In the genomic region with DNA sequence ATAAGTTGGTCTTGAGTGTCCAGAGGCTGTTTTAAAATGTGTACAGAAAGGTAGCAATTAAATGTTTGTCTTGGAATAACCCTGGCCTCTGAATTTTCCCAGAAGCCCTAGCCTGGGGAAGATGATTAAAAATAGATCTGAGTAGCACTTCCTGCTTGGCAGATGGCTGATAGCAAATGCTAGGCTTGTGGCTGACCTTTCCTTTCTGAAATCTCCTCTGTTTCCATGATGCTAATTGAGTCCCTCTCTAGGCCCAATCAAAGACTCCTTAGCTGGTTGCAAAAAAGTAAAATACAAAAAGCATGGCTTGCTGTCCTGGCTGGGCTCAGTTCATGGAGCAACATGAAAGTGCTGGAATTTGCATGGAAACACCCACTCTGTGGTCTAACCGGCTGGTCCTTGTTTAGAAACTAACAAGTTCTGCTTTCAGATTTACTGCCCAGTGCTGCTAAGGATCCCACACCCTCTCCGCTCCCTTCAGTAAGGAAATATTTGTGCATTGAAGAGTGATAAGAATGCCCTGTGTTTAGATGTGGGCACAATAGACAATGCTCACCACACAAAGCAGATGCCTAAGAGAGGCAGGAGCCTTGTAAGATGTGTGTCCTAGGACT, we compare ENCODE assay signal across 9 cellular contexts. TPM values are rescaled to one million over a fixed set of nuclear protein-coding genes. Genes with fewer than 3 reads are reported as not detected.
DNase-seq lines count a peak whose midpoint lies in the region; ATAC-seq, FAIRE-seq and TF ChIP-seq lines count a peak whose summit lies in the region.
"Had no signal": no experiment of that assay in that cellular context is flagged by ENCODE, and none has a peak within 500 bp of the region (broad histone marks: within the 10 kb centered on the region; RNA-seq: fewer than 3 reads in every experiment).

No MANE protein-coding gene starts in this region.

- peaks cover 58% of the 10 kb centered on the region for H3K4me1 ChIP-seq in CD8-positive, alpha-beta memory T cell (ENCODE audit: insufficient read depth, low read length)
- H3K4me1 ChIP-seq in endothelial cell of umbilical vein (ENCODE audit: control insufficient read depth, extremely low read depth, insufficient read depth, low read length) (peaks cover 51% of the 10 kb centered on the region), foreskin keratinocyte (no peaks in the 10 kb centered on the region)

- H3K9me1 ChIP-seq in endothelial cell of umbilical vein (replicated peaks; ENCODE audit: control insufficient read depth, extremely low read depth, insufficient read depth, low read length): no peaks in the 10 kb centered on the region

- H3K27ac Mint-ChIP-seq in CD8-positive, alpha-beta memory T cell: peak overlapping the region in 7 of 8 donors; percentile 2 to 81 (median 55)
- H3K27ac Mint-ChIP-seq in natural killer cell treated with Interleukin-12 subunit alpha and Interleukin-12 subunit beta and Interleukin-15 and Interleukin-18, amount 100 ng/mL, for 72 hours: peak overlapping the region; percentile 53 to 65

- H3K9me3 ChIP-seq in CD8-positive, alpha-beta memory T cell (ENCODE audit: low read length): no peaks in the 10 kb centered on the region
- no peaks in the 10 kb centered on the region for H3K9me3 ChIP-seq in endothelial cell of umbilical vein (replicated peaks; ENCODE audit: control insufficient read depth, insufficient read depth, low read length)

- no peak overlapping the region for H2AFZ ChIP-seq in endothelial cell of umbilical vein (ENCODE audit: low read depth, low read length)

- H3K4me2 ChIP-seq in endothelial cell of umbilical vein (ENCODE audit: insufficient read depth, low read length): peak overlapping the region; percentile 44

- H4K20me1 ChIP-seq in endothelial cell of umbilical vein (replicated peaks; ENCODE audit: control insufficient read depth, extremely low read depth, insufficient read depth, low read length): no peaks in the 10 kb centered on the region

- peaks cover 41% of the 10 kb centered on the region for H3K79me2 ChIP-seq in endothelial cell of umbilical vein (ENCODE audit: control insufficient read depth, insufficient read depth, low read length)

- no TSS peak for BruUV-seq in endothelial cell of umbilical vein (replicated peaks; lab: Mats Ljungman, UMichigan)

- H3K4me3 ChIP-seq in CD8-positive, alpha-beta memory T cell (ENCODE audit: low read length): no peak overlapping the region
- no peak overlapping the region for H3K4me3 ChIP-seq in endothelial cell of umbilical vein (replicated peaks in 1 of 3; ENCODE audit: insufficient read depth in 1 of 3, low read depth in 1 of 3, low read length in 3 of 3)

- FAIRE-seq in endothelial cell of umbilical vein (lab: Jason Lieb, UNC): peak; percentile 83
- FAIRE-seq: keratinocyte had no signal

- H3K27me3 ChIP-seq in CD8-positive, alpha-beta memory T cell (ENCODE audit: insufficient read depth, low read length, poor library complexity, severe bottlenecking): no peaks in the 10 kb centered on the region
- H3K27me3 ChIP-seq in endothelial cell of umbilical vein (ENCODE audit: control insufficient read depth in 2 of 2, insufficient read depth in 2 of 2, low read length in 2 of 2) (no peaks in the 10 kb centered on the region), foreskin keratinocyte (peaks cover 3% of the 10 kb centered on the region)

- peak overlapping the region; percentile 32 for H3K9ac ChIP-seq in endothelial cell of umbilical vein (replicated peaks; ENCODE audit: extremely low read depth, insufficient read depth, low read length)

- no peaks in the 10 kb centered on the region for H3K9me3 Mint-ChIP-seq in CD8-positive, alpha-beta memory T cell
- no peaks in the 10 kb centered on the region for H3K9me3 Mint-ChIP-seq in natural killer cell treated with Interleukin-12 subunit alpha and Interleukin-12 subunit beta and Interleukin-15 and Interleukin-18, amount 100 ng/mL, for 72 hours

- peaks cover 0 to 4% (median 2%) of the 10 kb centered on the region in 3 donors for H3K36me3 Mint-ChIP-seq in CD8-positive, alpha-beta memory T cell
- no peaks in the 10 kb centered on the region for H3K36me3 Mint-ChIP-seq in natural killer cell treated with Interleukin-12 subunit alpha and Interleukin-12 subunit beta and Interleukin-15 and Interleukin-18, amount 100 ng/mL, for 72 hours

- no peaks in the 10 kb centered on the region for H3K27me3 Mint-ChIP-seq in CD8-positive, alpha-beta memory T cell
- no peaks in the 10 kb centered on the region for H3K27me3 Mint-ChIP-seq in natural killer cell treated with Interleukin-12 subunit alpha and Interleukin-12 subunit beta and Interleukin-15 and Interleukin-18, amount 100 ng/mL, for 72 hours

- H3K4me3 Mint-ChIP-seq in CD8-positive, alpha-beta memory T cell: peak overlapping the region in 3 of 7 donors; percentile 11 to 32 (median 19)
- H3K4me3 Mint-ChIP-seq in natural killer cell treated with Interleukin-12 subunit alpha and Interleukin-12 subunit beta and Interleukin-15 and Interleukin-18, amount 100 ng/mL, for 72 hours: peak overlapping the region; percentile 58

- ATAC-seq in GM21786 (IDR thresholded peaks at IDR 0.05; ENCODE audit: unreplicated experiment): peak; percentile 52
- peak in 1 of 2 donors; percentile 51 for ATAC-seq in natural killer cell treated with Interleukin-12 subunit alpha and Interleukin-12 subunit beta and Interleukin-15 and Interleukin-18, amount 100 ng/mL, for 72 hours
- ATAC-seq in HG03045 (IDR thresholded peaks at IDR 0.05; ENCODE audit: unreplicated experiment): no peak
- no peak for ATAC-seq in foreskin keratinocyte

- no peak for TF ChIP-seq POLR2A in endothelial cell of umbilical vein (IDR thresholded peaks at IDR 0.05; ENCODE audit: low read depth, low read length)

- CTCF ChIA-PET in CD8-positive, alpha-beta memory T cell (lab: Charles Lee): no interaction called here
- CTCF ChIA-PET in endothelial cell of umbilical vein (lab: Charles Lee): no interaction called here

- intact Hi-C loops in endothelial cell of umbilical vein (cut with micrococcal nuclease): loop anchor here (2.0 kb wide), 1 partner anchor 69 kb away; no protein-coding TSS in a partner anchor

- POLR2A ChIA-PET in CD8-positive, alpha-beta memory T cell (lab: Charles Lee): no interaction called here
- POLR2A ChIA-PET in endothelial cell of umbilical vein (lab: Charles Lee): no interaction called here

- H3K4me1 Mint-ChIP-seq in CD8-positive, alpha-beta memory T cell: peaks cover 69 to 88% (median 77%) of the 10 kb centered on the region in 3 donors
- peaks cover 27 to 32% of the 10 kb centered on the region in 2 donors for H3K4me1 Mint-ChIP-seq in natural killer cell treated with Interleukin-12 subunit alpha and Interleukin-12 subunit beta and Interleukin-15 and Interleukin-18, amount 100 ng/mL, for 72 hours (ENCODE audit: low read depth in 2 of 2)

- no peak for DNase-seq in CD8-positive, alpha-beta memory T cell
- DNase-seq in RPMI7951 (ENCODE audit: low read depth) (peak; percentile 66), endothelial cell of umbilical vein (ENCODE audit: low read depth, low spot score) (peak; percentile 93), foreskin keratinocyte (no peak), HuH-7.5 (ENCODE audit: low spot score) (no peak)
- no peak for DNase-seq in natural killer cell treated with Interleukin-12 subunit alpha and Interleukin-12 subunit beta and Interleukin-15 and Interleukin-18, amount 100 ng/mL, for 72 hours (ENCODE audit: low spot score)

- dilution Hi-C loops in endothelial cell of umbilical vein (cut with MboI; ENCODE audit: extremely low pct_ligation_motif_present, low sequenced_read_pairs): no loop called here

- H3K36me3 ChIP-seq in CD8-positive, alpha-beta memory T cell (ENCODE audit: insufficient read depth, low read length): no peaks in the 10 kb centered on the region
- H3K36me3 ChIP-seq in endothelial cell of umbilical vein (ENCODE audit: control insufficient read depth in 2 of 2, extremely low read depth in 1 of 2, insufficient read depth in 2 of 2, low read length in 2 of 2): no peaks in the 10 kb centered on the region

- H3K27ac ChIP-seq in CD8-positive, alpha-beta memory T cell (ENCODE audit: low read depth, low read length): no peak overlapping the region
- H3K27ac ChIP-seq in endothelial cell of umbilical vein (ENCODE audit: insufficient read depth, low read depth, low read length): peak overlapping the region; percentile 71
- H3K27ac ChIP-seq in foreskin keratinocyte: no peak overlapping the region

- TF ChIP-seq CTCF in endothelial cell of umbilical vein (IDR thresholded peaks at IDR 0.05; ENCODE audit: extremely low read depth in 1 of 2, insufficient read depth in 1 of 2, low read depth in 1 of 2, low read length in 2 of 2): no peak
- no peak for TF ChIP-seq CTCF in foreskin keratinocyte (conservative IDR thresholded peaks at IDR 0.05)

TF ChIP-seq in endothelial cell of umbilical vein, 7 proteins besides CTCF, POLR2A, EP300 and RAD21:
- peak; percentile 37 for TF ChIP-seq FOS (IDR thresholded peaks at IDR 0.05; ENCODE audit: borderline replicate concordance, insufficient read depth, low read length)
- no peak for TF ChIP-seq POLR2AphosphoS5 (IDR thresholded peaks at IDR 0.05; ENCODE audit: insufficient read depth, low read depth, low read length)
- TF ChIP-seq GATA2 (IDR thresholded peaks at IDR 0.05; ENCODE audit: insufficient read depth, insufficient read length, low read depth, low read length): peak; percentile 87

RNA-seq across cellular contexts. Expression of gene YPEL2, which starts 40.8 kb away (rescaled TPM):
- 1 to 10 TPM; 6.7 to 7.6 TPM for total RNA-seq in CD8-positive, alpha-beta memory T cell
- 21.0 TPM for polyA plus RNA-seq in CD8-positive, alpha-beta memory T cell
- total RNA-seq in RPMI7951 (2014; rRNA removed; shearing (Covaris generic)): 1.5 and 1.9 TPM in 2 replicates
- total RNA-seq in endothelial cell of umbilical vein (59.5 and 66.8 TPM in 2 replicates), foreskin keratinocyte (0.74 and 0.95 TPM in 2 replicates)
- polyA plus RNA-seq in endothelial cell of umbilical vein (29.4 and 36.5 TPM in 2 replicates), foreskin keratinocyte (0.22 and 0.26 TPM in 2 replicates)
- polyA plus RNA-seq in endothelial cell of umbilical vein (2011; cell fraction: cytosol; rRNA removed): 36.3 and 39.7 TPM in 2 replicates
- 92.6 and 95.6 TPM in 2 replicates for polyA plus RNA-seq in endothelial cell of umbilical vein (2011; cell fraction: nucleus; rRNA removed)
- 22.3 and 25.8 TPM in 2 replicates for polyA plus RNA-seq in endothelial cell of umbilical vein (2012)
- polyA minus RNA-seq in endothelial cell of umbilical vein: 155 and 163 TPM in 2 replicates
- 2.6 TPM for polyA minus RNA-seq in endothelial cell of umbilical vein (2011; cell fraction: cytosol; rRNA and poly(A)+ RNA removed)
- 117 and 159 TPM in 2 replicates for polyA minus RNA-seq in endothelial cell of umbilical vein (2011; cell fraction: nucleus; rRNA and poly(A)+ RNA removed)
- total RNA-seq in natural killer cell treated with Interleukin-12 subunit alpha and Interleukin-12 subunit beta and Interleukin-15 and Interleukin-18, amount 100 ng/mL, for 72 hours: 1 to 10 TPM; 3.1 to 5.4 TPM

Comparison
In these comparisons a context has a peak if more than half of its experiments do, and no peak if none do; other contexts are left out.
1. DNase-seq: peak in RPMI7951 (single experiment) and endothelial cell of umbilical vein (single experiment); none in CD8-positive, alpha-beta memory T cell (0 of 5), natural killer cell treated with Interleukin-12 subunit alpha and Interleukin-12 subunit beta and Interleukin-15 and Interleukin-18, amount 100 ng/mL, for 72 hours (single experiment), foreskin keratinocyte (0 of 2) and HuH-7.5 (single experiment).